In the genomic region with DNA sequence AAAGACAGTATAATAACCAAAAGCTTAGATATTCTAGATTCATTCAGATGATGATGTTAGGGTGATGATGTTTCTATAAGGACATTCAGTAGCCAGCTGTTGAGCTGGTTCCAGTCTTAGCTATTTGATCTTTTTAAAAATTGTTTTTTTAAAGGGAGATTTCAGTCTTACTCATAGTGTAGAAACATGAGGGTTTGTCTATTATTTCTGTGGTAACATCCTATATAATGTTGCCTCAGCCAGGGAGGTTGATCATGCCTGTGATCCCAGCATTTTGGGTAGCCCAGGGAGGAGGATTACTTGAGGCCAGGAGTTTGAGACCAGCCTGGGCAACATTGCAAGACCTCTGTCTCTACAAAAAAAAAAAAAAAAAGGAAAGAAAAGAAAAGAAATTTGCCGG, we compare ENCODE assay signal across 16 cellular contexts.
DNase-seq lines count a peak whose midpoint lies in the region; TF ChIP-seq lines count a peak whose summit lies in the region.
"Had no signal": no experiment of that assay in that cellular context is flagged by ENCODE, and none has a peak within 500 bp of the region (broad histone marks: within the 10 kb centered on the region; RNA-seq: fewer than 3 reads in every experiment).

No MANE protein-coding gene starts in this region.

- H3K9ac ChIP-seq in GM23248 (peak overlapping the region; percentile 45; the same call in 1 of the 2 replicates), mammary epithelial cell (ENCODE audit: insufficient read depth, low read length) (no peak overlapping the region)
- H3K9ac ChIP-seq: parathyroid adenoma, SK-N-SH had no signal

- peak; percentile 13 for DNase-seq in AG08396 (ENCODE audit: low spot score)
- peak; percentile 78 for DNase-seq in GM23248
- DNase-seq in activated naive CD8-positive, alpha-beta T cell treated with anti-CD3 and anti-CD28 coated beads for 36 hours = no peak
- peak; percentile 35 for DNase-seq in iris pigment epithelial cell (ENCODE audit: low read depth)
- DNase-seq in kidney tubule cell (ENCODE audit: low spot score) = no peak
- DNase-seq in mammary epithelial cell = no peak
- no peak for DNase-seq in activated CD4-positive, CD25-positive, alpha-beta regulatory T cell (lab: John Stamatoyannopoulos, UW)
- no peak for DNase-seq in cerebellum (ENCODE audit: low spot score)
- DNase-seq: BE2C, colonic mucosa, NCI-H1048, NCI-H345, SK-N-SH, uterus had no signal

- H3K36me3 Mint-ChIP-seq in activated naive CD8-positive, alpha-beta T cell treated with anti-CD3 and anti-CD28 coated beads for 36 hours = peaks cover 52% of the 10 kb centered on the region
- H3K36me3 Mint-ChIP-seq: mesothelial cell of epicardium had no signal

- peaks cover 66% of the 10 kb centered on the region for H3F3A ChIP-seq in GM23248 (ENCODE audit: insufficient read depth)

- H3K27ac Mint-ChIP-seq in activated naive CD8-positive, alpha-beta T cell treated with anti-CD3 and anti-CD28 coated beads for 36 hours = peak overlapping the region; percentile 95
- H3K27ac Mint-ChIP-seq: mesothelial cell of epicardium had no signal

- intact Hi-C loops in mammary epithelial cell (cut with micrococcal nuclease) = no loop called here

- peak overlapping the region; percentile 45 for H3K4me3 Mint-ChIP-seq in activated naive CD8-positive, alpha-beta T cell treated with anti-CD3 and anti-CD28 coated beads for 36 hours
- H3K4me3 Mint-ChIP-seq: mesothelial cell of epicardium had no signal

- peak overlapping the region; percentile 95 for H3K27ac ChIP-seq in GM23248
- no peak overlapping the region for H3K27ac ChIP-seq in mammary epithelial cell (ENCODE audit: insufficient read depth, low read depth, low read length)
- H3K27ac ChIP-seq: colonic mucosa, parathyroid adenoma, uterus had no signal

- H2AFZ ChIP-seq in GM23248 (no peak overlapping the region), mammary epithelial cell (ENCODE audit: low read depth, low read length) (no peak overlapping the region)
- H2AFZ ChIP-seq: parathyroid adenoma had no signal

- H3K36me3 ChIP-seq in GM23248 (ENCODE audit: low read depth) (no peaks in the 10 kb centered on the region), mammary epithelial cell (ENCODE audit: insufficient read depth, low read length) (no peaks in the 10 kb centered on the region)
- H3K36me3 ChIP-seq: BE2C, colonic mucosa, uterus had no signal

- H3K4me1 Mint-ChIP-seq in activated naive CD8-positive, alpha-beta T cell treated with anti-CD3 and anti-CD28 coated beads for 36 hours = peaks cover 36% of the 10 kb centered on the region

- H3K4me2 ChIP-seq in GM23248 (ENCODE audit: unreplicated experiment) = peak overlapping the region; percentile 74
- no peak overlapping the region for H3K4me2 ChIP-seq in mammary epithelial cell (ENCODE audit: insufficient read depth, low read depth, low read length)

- TF ChIP-seq CTCF in mammary epithelial cell (conservative IDR thresholded peaks at IDR 0.05 in 1 of 2, IDR thresholded peaks at IDR 0.05 in 1 of 2; ENCODE audit: extremely low read depth in 1 of 2, insufficient read depth in 1 of 2, low read depth in 1 of 2, low read length in 2 of 2) = no peak

- CTCF ChIA-PET in mammary epithelial cell (lab: Charles Lee; ENCODE audit: low non-redundant PET) = no interaction called here

- dilution Hi-C loops in mammary epithelial cell (cut with HindIII; ENCODE audit: low sequenced_read_pairs) = no loop called here

- BruUV-seq in mammary epithelial cell (replicated peaks; lab: Mats Ljungman, UMichigan) = no TSS peak

- H3K27me3 ChIP-seq in GM23248 (replicated peaks; ENCODE audit: insufficient read depth) (no peaks in the 10 kb centered on the region), mammary epithelial cell (ENCODE audit: insufficient read depth, low read length) (no peaks in the 10 kb centered on the region)
- H3K27me3 ChIP-seq: BE2C, colonic mucosa, uterus had no signal

- H3K9me3 ChIP-seq in GM23248 (ENCODE audit: low read depth) (no peaks in the 10 kb centered on the region), mammary epithelial cell (replicated peaks; ENCODE audit: insufficient read depth, low read length) (no peaks in the 10 kb centered on the region)
- H3K9me3 ChIP-seq: BE2C, colonic mucosa, SK-N-SH, uterus had no signal

- H3K4me3 ChIP-seq in GM23248 (0 out of 2 replicates have a peak overlapping the region, but pooled peaks have one; percentile 14), mammary epithelial cell (replicated peaks in 1 of 3; ENCODE audit: insufficient read depth in 1 of 3, low read depth in 2 of 3, low read length in 3 of 3) (no peak overlapping the region)
- H3K4me3 ChIP-seq: colonic mucosa, uterus had no signal

- no peaks in the 10 kb centered on the region for H4K20me1 ChIP-seq in GM23248 (ENCODE audit: insufficient read depth)
- H4K20me1 ChIP-seq in mammary epithelial cell (ENCODE audit: insufficient read depth, low read length) = no peaks in the 10 kb centered on the region

- no peaks in the 10 kb centered on the region for H3K9me2 ChIP-seq in GM23248 (ENCODE audit: insufficient read depth)
- H3K9me2 ChIP-seq: SK-N-SH had no signal

- WGBS in GM23248 (ENCODE audit: low coverage in 1 of 2, low lambda C conversion rate in 2 of 2, missing lambda C conversion rate in 2 of 2), 2 experiments = 75 to 100% methylated on average over 1 of the region's 1 CpG
- 82% methylated on average over 1 of the region's 1 CpG for WGBS in mammary epithelial cell (ENCODE audit: low coverage, missing lambda C conversion rate)

- H3K27me3 Mint-ChIP-seq in activated naive CD8-positive, alpha-beta T cell treated with anti-CD3 and anti-CD28 coated beads for 36 hours = no peaks in the 10 kb centered on the region

- no peaks in the 10 kb centered on the region for H3K9me3 Mint-ChIP-seq in activated naive CD8-positive, alpha-beta T cell treated with anti-CD3 and anti-CD28 coated beads for 36 hours
- H3K9me3 Mint-ChIP-seq: mesothelial cell of epicardium had no signal

- no peaks in the 10 kb centered on the region for H3K79me2 ChIP-seq in GM23248 (ENCODE audit: insufficient read depth)
- H3K79me2 ChIP-seq in mammary epithelial cell (ENCODE audit: insufficient read depth, low read length) = no peaks in the 10 kb centered on the region
- H3K79me2 ChIP-seq: parathyroid adenoma had no signal

- H3K4me1 ChIP-seq in GM23248 (ENCODE audit: insufficient read depth) (peaks cover 55% of the 10 kb centered on the region), mammary epithelial cell (ENCODE audit: insufficient read depth, low read length) (no peaks in the 10 kb centered on the region)
- H3K4me1 ChIP-seq: BE2C, colonic mucosa, parathyroid adenoma, uterus had no signal

- in situ Hi-C loops in GM23248 (cut with MboI) (no loop called here), mammary epithelial cell (cut with MboI; ENCODE audit: low sequenced_read_pairs in 2 of 2) (no loop called here)

Comparison
In these comparisons a context has a peak if more than half of its experiments do, and no peak if none do; other contexts are left out.
1. DNase-seq: peak in AG08396 (single experiment), GM23248 (single experiment) and iris pigment epithelial cell (single experiment); none in activated naive CD8-positive, alpha-beta T cell treated with anti-CD3 and anti-CD28 coated beads for 36 hours (single experiment), kidney tubule cell (single experiment), mammary epithelial cell (single experiment), activated CD4-positive, CD25-positive, alpha-beta regulatory T cell (0 of 4) and cerebellum (single experiment).